In the genomic region with DNA sequence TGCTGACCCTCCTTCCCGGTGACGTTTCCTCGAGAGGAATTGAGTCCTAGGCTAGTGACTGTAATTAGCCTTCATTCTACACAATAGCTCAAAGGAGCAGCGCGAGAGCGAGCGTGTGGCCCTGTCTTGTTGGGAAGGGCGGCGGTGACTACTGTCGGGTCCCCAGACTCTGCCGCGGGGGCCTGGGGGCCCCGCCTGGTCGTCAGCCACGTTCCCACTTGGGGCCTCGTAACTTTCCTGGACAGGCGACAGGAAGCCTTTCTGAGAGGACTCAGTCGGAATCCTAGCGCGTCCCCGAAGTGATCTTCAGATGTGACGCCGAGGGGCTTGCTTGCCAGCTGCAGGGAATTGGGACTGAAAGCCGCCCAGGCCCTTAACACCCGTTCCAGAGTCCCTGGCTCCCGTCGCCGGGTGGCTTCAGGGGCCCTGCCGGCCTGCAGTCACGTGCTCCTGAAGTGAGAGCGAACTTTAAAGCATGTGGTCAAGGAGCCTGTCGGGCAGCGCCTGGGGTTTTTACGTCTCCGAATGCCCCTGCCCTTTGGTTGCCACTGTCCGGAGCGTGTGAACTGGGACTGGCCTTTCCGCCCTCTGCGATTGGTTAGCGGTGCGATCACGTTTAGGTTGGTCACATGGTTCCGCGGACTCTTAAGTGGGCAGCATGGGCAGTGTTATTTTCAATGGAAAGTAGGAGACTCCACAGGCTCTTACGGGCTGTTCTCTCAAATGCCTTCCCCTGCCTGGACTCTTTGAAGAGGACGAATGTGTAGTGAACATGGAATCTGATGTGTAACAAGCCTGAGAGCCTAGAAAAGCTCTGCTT, we compare ENCODE assay signal across 8 cellular contexts. TPM values are rescaled to one million over a fixed set of nuclear protein-coding genes. Genes with fewer than 3 reads are reported as not detected.
DNase-seq lines count a peak whose midpoint lies in the region; ATAC-seq and TF ChIP-seq lines count a peak whose summit lies in the region.

No MANE protein-coding gene starts in this region.

- peaks cover 4% of the 10 kb centered on the region for H3K27me3 Mint-ChIP-seq in osteocyte (ENCODE audit: unreplicated experiment)

- H3K27ac Mint-ChIP-seq in osteocyte (ENCODE audit: unreplicated experiment): peak overlapping the region; percentile 44

- peaks cover 23% of the 10 kb centered on the region for H3K4me1 Mint-ChIP-seq in osteocyte (ENCODE audit: unreplicated experiment)

- peak overlapping the region; percentile 79 for H3K4me3 ChIP-seq in right cardiac atrium (ENCODE audit: low read length)

- intact Hi-C loops in right cardiac atrium (cut with DNase I): loop anchor here in 3 of 4 donors (5.0 to 10.0 kb wide), 3 partner anchors 56 to 128 kb away; no protein-coding TSS in a partner anchor

- no peak for TF ChIP-seq CTCF in osteocyte (IDR thresholded peaks at IDR 0.05)

- DNase-seq in ACHN: peak; percentile 87
- DNase-seq in NCI-H146 treated with DMSO at 0.1 percent for 48 hours (lab: John Stamatoyannopoulos, UW; ENCODE audit: unreplicated experiment): peak; percentile 53
- DNase-seq in amygdala (lab: John Stamatoyannopoulos, UW): peak in 54 of 56 donors; percentile 13 to 88 (median 63)
- DNase-seq in right cardiac atrium: peak; percentile 78 to 83 (median 82)
- DNase-seq in osteocyte (ENCODE audit: extremely low spot score, unreplicated experiment): no peak

- in situ Hi-C loops in ACHN (cut with HindIII; ENCODE audit: low pct_ligation_motif_present, low pct_unique_long_range_greater_than_20kb, low sequenced_read_pairs): no loop called here

- no peak for TF ChIP-seq POLR2A in GM18505 (IDR thresholded peaks at IDR 0.05; ENCODE audit: borderline replicate concordance, extremely low read depth, insufficient read depth, insufficient read length)

- H3K9me3 ChIP-seq in right cardiac atrium (ENCODE audit: control insufficient read depth, low read length): no peaks in the 10 kb centered on the region

- peaks cover 3% of the 10 kb centered on the region for H3K4me1 ChIP-seq in right cardiac atrium (ENCODE audit: control insufficient read depth, insufficient read depth, low read length)

- H3K9me3 Mint-ChIP-seq in osteocyte (ENCODE audit: unreplicated experiment): peaks cover 3% of the 10 kb centered on the region

- WGBS in right cardiac atrium: 4% methylated on average over 46 of the region's 46 CpGs

- ATAC-seq in GM18505 (IDR thresholded peaks at IDR 0.05; ENCODE audit: unreplicated experiment): peak; percentile 7
- ATAC-seq in right cardiac atrium: peak; percentile 73 to 82
- ATAC-seq in HG02852 (IDR thresholded peaks at IDR 0.05; ENCODE audit: unreplicated experiment): no peak
- ATAC-seq in GM18873 (IDR thresholded peaks at IDR 0.05; ENCODE audit: low FRiP score, unreplicated experiment): no peak

- peak overlapping the region; percentile 96 for H3K27ac ChIP-seq in right cardiac atrium (ENCODE audit: low read length)

- H3K27me3 ChIP-seq in right cardiac atrium (ENCODE audit: control insufficient read depth, insufficient read depth): no peaks in the 10 kb centered on the region

- no peaks in the 10 kb centered on the region for H3K36me3 Mint-ChIP-seq in osteocyte (ENCODE audit: unreplicated experiment)

- H3K4me3 Mint-ChIP-seq in osteocyte (ENCODE audit: unreplicated experiment): peak overlapping the region; percentile 81

RNA-seq across cellular contexts. Expression of a gene that starts 1.7 kb away (rescaled TPM):
- total RNA-seq in right cardiac atrium (100 to 1,000 TPM in 3 of 4 donors, 10 to 100 TPM in 1; 82.5 to 147 (median 127) TPM), osteocyte (18.5 and 20.5 TPM in 2 replicates)
- 38.6 TPM for polyA plus RNA-seq in right cardiac atrium

Comparison
In these comparisons a context has a peak if more than half of its experiments do, and no peak if none do; other contexts are left out.
1. ATAC-seq: peak in GM18505 (single experiment) and right cardiac atrium (2 of 2); none in HG02852 (single experiment) and GM18873 (single experiment).